9 cellular contexts compared by ENCODE assay signal in the genomic region with DNA sequence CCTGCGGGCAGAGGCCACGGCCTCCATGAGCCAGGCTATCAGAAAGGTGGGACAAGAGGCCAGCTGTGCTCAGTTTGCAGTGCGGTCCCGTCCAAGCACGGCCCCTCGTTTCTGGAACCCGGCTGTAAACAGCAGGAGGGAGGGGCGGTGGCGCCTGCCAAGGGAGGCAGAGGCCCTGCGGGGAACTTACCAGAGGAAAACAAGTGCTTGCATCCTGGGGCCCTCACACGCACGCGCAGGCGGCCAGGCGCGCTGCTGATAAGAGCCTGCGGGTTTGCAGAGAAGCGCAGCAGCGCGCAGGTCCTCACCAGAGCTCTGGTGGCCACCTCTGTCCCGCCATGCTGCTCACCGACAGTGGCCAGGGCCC. TPM values are rescaled to one million over a fixed set of nuclear protein-coding genes. Genes with fewer than 3 reads are reported as not detected.
DNase-seq lines count a peak whose midpoint lies in the region; ATAC-seq, FAIRE-seq and TF ChIP-seq lines count a peak whose summit lies in the region.
"Had no signal": no experiment of that assay in that cellular context is flagged by ENCODE, and none has a peak within 500 bp of the region (broad histone marks: within the 10 kb centered on the region; RNA-seq: fewer than 3 reads in every experiment).

No MANE protein-coding gene starts in this region.

- H3K4me3 ChIP-seq in HL-60 (replicated peaks; ENCODE audit: insufficient read depth, low read length) (no peak overlapping the region), gastroesophageal sphincter (peak overlapping the region; percentile 2 to 51)

- no peaks in the 10 kb centered on the region for H3K9me3 ChIP-seq in gastroesophageal sphincter

- no peak for TF ChIP-seq CTCF in HL-60 (IDR thresholded peaks at IDR 0.05; ENCODE audit: insufficient read depth, low read length)
- TF ChIP-seq CTCF in gastroesophageal sphincter (IDR thresholded peaks at IDR 0.05): no peak

- peak in 1 of 2 donors; percentile 17 for TF ChIP-seq POLR2A in gastroesophageal sphincter (IDR thresholded peaks at IDR 0.05)

- peaks cover 0 to 19% of the 10 kb centered on the region in 2 donors for H3K36me3 ChIP-seq in gastroesophageal sphincter

- FAIRE-seq in HTR-8/SVneo (lab: Jason Lieb, UNC): no peak
- FAIRE-seq: astrocyte had no signal

- no peak overlapping the region for H3K4me3 Mint-ChIP-seq in activated CD4-positive, alpha-beta memory T cell treated with anti-CD3 and anti-CD28 coated beads for 36 hours

- peaks cover 30% of the 10 kb centered on the region for H3K4me1 Mint-ChIP-seq in activated CD4-positive, alpha-beta memory T cell treated with anti-CD3 and anti-CD28 coated beads for 36 hours (ENCODE audit: low read depth)

- no peaks in the 10 kb centered on the region for H3K27me3 ChIP-seq in HL-60 (ENCODE audit: insufficient read depth, poor library complexity, severe bottlenecking)
- H3K27me3 ChIP-seq in gastroesophageal sphincter: no peaks in the 10 kb centered on the region

- CTCF ChIA-PET in activated CD4-positive, alpha-beta memory T cell treated with anti-CD3 and anti-CD28 coated beads for 36 hours (lab: Charles Lee): interaction anchor here (2.1 kb wide), 1 partner anchor 11 kb away, joined by 10 read pairs; no protein-coding TSS in a partner anchor

- WGBS in gastroesophageal sphincter (ENCODE audit: low coverage in 1 of 2), 2 donors: 13% methylated on average over 3 of the region's 22 CpGs; no CpG with 5 or more reads in 1 of the 2 donors

- H3K4me1 ChIP-seq in gastroesophageal sphincter: peaks cover 0 to 85% (median 57%) of the 10 kb centered on the region in 3 donors

- peak; percentile 60 for ATAC-seq in gastroesophageal sphincter
- no peak for ATAC-seq in GM18498 (IDR thresholded peaks at IDR 0.05; ENCODE audit: unreplicated experiment)
- ATAC-seq in HG02852 (IDR thresholded peaks at IDR 0.05; ENCODE audit: unreplicated experiment): no peak
- ATAC-seq in GM18502 (IDR thresholded peaks at IDR 0.05; ENCODE audit: poor library complexity, unreplicated experiment): no peak

- TF ChIP-seq EP300 in gastroesophageal sphincter (IDR thresholded peaks at IDR 0.05): no peak

- intact Hi-C loops in activated CD4-positive, alpha-beta memory T cell treated with anti-CD3 and anti-CD28 coated beads for 36 hours (cut with micrococcal nuclease): no loop called here

- peak in 1 of 2 experiments; percentile 78 for DNase-seq in HL-60 (ENCODE audit: low read depth in 1 of 2, low spot score in 1 of 2)
- peak; percentile 61 for DNase-seq in activated CD4-positive, alpha-beta memory T cell treated with anti-CD3 and anti-CD28 coated beads for 36 hours
- peak; percentile 45 for DNase-seq in stimulated activated CD4-positive, alpha-beta T cell treated with anti-CD3 and anti-CD28 coated beads, Interleukin-12 subunit alpha, Interleukin-12 subunit beta, amount 100 ng/mL, for 4 hours
- no peak for DNase-seq in HTR-8/SVneo (ENCODE audit: insufficient read length, low spot score)

- peaks cover 1% of the 10 kb centered on the region for H3K36me3 Mint-ChIP-seq in activated CD4-positive, alpha-beta memory T cell treated with anti-CD3 and anti-CD28 coated beads for 36 hours

- POLR2A ChIA-PET in activated CD4-positive, alpha-beta memory T cell treated with anti-CD3 and anti-CD28 coated beads for 36 hours (lab: Charles Lee): no interaction called here

- no peaks in the 10 kb centered on the region for H3K9me3 Mint-ChIP-seq in activated CD4-positive, alpha-beta memory T cell treated with anti-CD3 and anti-CD28 coated beads for 36 hours

- H3K27me3 Mint-ChIP-seq in activated CD4-positive, alpha-beta memory T cell treated with anti-CD3 and anti-CD28 coated beads for 36 hours: no peaks in the 10 kb centered on the region

- H3K27ac Mint-ChIP-seq in activated CD4-positive, alpha-beta memory T cell treated with anti-CD3 and anti-CD28 coated beads for 36 hours: peak overlapping the region; percentile 45

- peak overlapping the region; percentile 31; the same call in 1 of the 2 replicates for H3K27ac ChIP-seq in HL-60 (replicated peaks)
- peak overlapping the region in 3 of 4 donors; percentile 76 to 79 (median 79) for H3K27ac ChIP-seq in gastroesophageal sphincter

RNA-seq across cellular contexts. Expression of a gene that starts 10.7 kb away (rescaled TPM):
- 1 to 10 TPM; 1.6 to 2.1 TPM for total RNA-seq in activated CD4-positive, alpha-beta memory T cell treated with anti-CD3 and anti-CD28 coated beads for 36 hours
- 10 to 100 TPM; 13.6 to 27.9 (median 16.3) TPM for total RNA-seq in gastroesophageal sphincter

RNA-seq across cellular contexts. Expression of a gene that starts 32.8 kb away (rescaled TPM):
- total RNA-seq in activated CD4-positive, alpha-beta memory T cell treated with anti-CD3 and anti-CD28 coated beads for 36 hours: under 1 TPM; 0.12 to 0.22 TPM
- total RNA-seq in gastroesophageal sphincter: 10 to 100 TPM in 1 of 4 donors, 1 to 10 TPM in 3; 7.1 to 20.2 (median 7.8) TPM

Comparison
In these comparisons a context has a peak if more than half of its experiments do, and no peak if none do; other contexts are left out.
1. RNA of a gene that starts 10.7 kb away (total RNA-seq): 13.6 to 27.9 TPM in gastroesophageal sphincter; 1.6 to 2.1 TPM in activated CD4-positive, alpha-beta memory T cell treated with anti-CD3 and anti-CD28 coated beads for 36 hours; every median in the first group is over 4 times any median in the second.
2. RNA of a gene that starts 32.8 kb away (total RNA-seq): 7.1 to 20.2 TPM in gastroesophageal sphincter; 0.12 to 0.22 TPM in activated CD4-positive, alpha-beta memory T cell treated with anti-CD3 and anti-CD28 coated beads for 36 hours; every median in the first group is over 4 times any median in the second.